ENCODE assay signal across 8 cellular contexts in genomic region chr13:49443689-49444516, GRCh38. TPM values are rescaled to one million over a fixed set of nuclear protein-coding genes. Genes with fewer than 3 reads are reported as not detected.
DNase-seq lines count a peak whose midpoint lies in the region; ATAC-seq and FAIRE-seq lines count a peak whose summit lies in the region.

CAB39L (minus strand) TSS chr13:49444064; CDS start chr13:49382910, 61,154 bp downstream.
SETDB2 (plus strand) TSS chr13:49444274; CDS start chr13:49451894, 7,620 bp downstream.

- DNase-seq in Caki2 (ENCODE audit: low read depth) = peak; percentile 99
- DNase-seq in HTR-8/SVneo (ENCODE audit: insufficient read length, low spot score) = peak; percentile 82
- DNase-seq in NT2/D1 (ENCODE audit: low read depth, low spot score) = peak; percentile 95
- peak; percentile 98 for DNase-seq in activated CD8-positive, alpha-beta memory T cell treated with anti-CD3 and anti-CD28 coated beads, Interleukin-2, amount 50 U/mL, for 4 hours
- peak; percentile 98 for DNase-seq in stimulated activated CD8-positive, alpha-beta memory T cell treated with anti-CD3 and anti-CD28 coated beads, Interleukin-15, amount 100 ng/mL, for 4 hours (ENCODE audit: low read depth in 2 of 2)

- WGBS in mesodermal cell (ENCODE audit: insufficient coverage in 2 of 2), 2 experiments = 2% methylated on average over 53 to 54 of the region's 54 CpGs

- no peaks in the 10 kb centered on the region for H3K9me3 ChIP-seq in NT2/D1 (ENCODE audit: insufficient read depth, low read length)
- no peaks in the 10 kb centered on the region for H3K9me3 ChIP-seq in mesodermal cell (ENCODE audit: control insufficient read depth, low read length)

- in situ Hi-C loops in Caki2 (cut with HindIII; ENCODE audit: low pct_unique_long_range_greater_than_20kb, low sequenced_read_pairs) = no loop called here

- H3K4me1 ChIP-seq in NT2/D1 (ENCODE audit: insufficient read depth, insufficient read length) (no peaks in the 10 kb centered on the region), mesodermal cell (ENCODE audit: control insufficient read depth, insufficient read depth, low read length, poor library complexity, severe bottlenecking) (no peaks in the 10 kb centered on the region)

- peak within 1 kb of the TSS; percentile 81 for H3K27ac ChIP-seq in mesodermal cell (ENCODE audit: low read depth, low read length, severe bottlenecking)

- ATAC-seq in GM21367 (IDR thresholded peaks at IDR 0.05; ENCODE audit: unreplicated experiment) = peak; percentile 88

- peak; percentile 92 for FAIRE-seq in HTR-8/SVneo (lab: Jason Lieb, UNC)
- FAIRE-seq in endometrium (lab: Jason Lieb, UNC) = peak; percentile 99

- H3K4me3 ChIP-seq in NT2/D1 (ENCODE audit: insufficient read length, low read depth) (peak within 1 kb of the TSS; percentile 56), mesodermal cell (ENCODE audit: extremely low read depth, insufficient read depth, low read length, poor library complexity, severe bottlenecking) (peak within 1 kb of the TSS; percentile 73)

- peak within 1 kb of the TSS; percentile 79 for H3K9ac ChIP-seq in NT2/D1 (ENCODE audit: insufficient read length, low read depth)

- H3K36me3 ChIP-seq in NT2/D1 (ENCODE audit: insufficient read depth, insufficient read length, low read length) (no peaks in the 10 kb centered on the region), mesodermal cell (ENCODE audit: control insufficient read depth, insufficient read depth, low read length) (peaks cover 4% of the 10 kb centered on the region)

- no peaks in the 10 kb centered on the region for H3K27me3 ChIP-seq in NT2/D1 (ENCODE audit: insufficient read depth, insufficient read length)

RNA-seq across cellular contexts. Expression of gene CAB39L, which starts in this region (rescaled TPM):
- total RNA-seq in Caki2 (2014; rRNA removed; shearing (Covaris generic); ENCODE audit: low replicate concordance) = 0.98 and 11.9 TPM in 2 replicates
- polyA plus RNA-seq in mesodermal cell (2013, experiment 1 of 2) = 19.5 TPM
- polyA plus RNA-seq in mesodermal cell (2013, experiment 2 of 2) = 28.4 TPM

RNA-seq across cellular contexts. Expression of gene SETDB2, which starts in this region (rescaled TPM):
- total RNA-seq in Caki2 (2014; rRNA removed; shearing (Covaris generic); ENCODE audit: low replicate concordance) = 2.1 and 4.1 TPM in 2 replicates
- polyA plus RNA-seq in mesodermal cell (2013, experiment 1 of 2) = 5.4 TPM
- polyA plus RNA-seq in mesodermal cell (2013, experiment 2 of 2) = 6.5 TPM

Comparison
In these comparisons a context has a peak if more than half of its experiments do, and no peak if none do; other contexts are left out.
1. Peak in every context shown above with its lines: DNase-seq, ATAC-seq, H3K4me3 ChIP-seq and H3K27ac ChIP-seq.